ENCODE assay signal across 20 cellular contexts in genomic region chr3:97037294-97037943, GRCh38.
DNase-seq lines count a peak whose midpoint lies in the region; ATAC-seq, FAIRE-seq and TF ChIP-seq lines count a peak whose summit lies in the region.
"Had no signal": no experiment of that assay in that cellular context is flagged by ENCODE, and none has a peak within 500 bp of the region (broad histone marks: within the 10 kb centered on the region; RNA-seq: fewer than 3 reads in every experiment).

No MANE protein-coding gene starts in this region.

- TF ChIP-seq EP300 in HepG2 (IDR thresholded peaks at IDR 0.05; ENCODE audit: low read depth in 2 of 2, low read length in 2 of 2) (no peak), HepG2 (CRISPR knock-in tag; IDR thresholded peaks at IDR 0.05; ENCODE audit: borderline replicate concordance) (no peak)

- H3K4me1 ChIP-seq in HepG2 (ENCODE audit: insufficient read depth, low read length) = no peaks in the 10 kb centered on the region
- H3K4me1 ChIP-seq in right lobe of liver = no peaks in the 10 kb centered on the region

- H3K9me3 Mint-ChIP-seq in chondrocyte (ENCODE audit: low read depth) = no peaks in the 10 kb centered on the region
- no peaks in the 10 kb centered on the region for H3K9me3 Mint-ChIP-seq in natural killer cell treated with Interleukin-12 subunit alpha and Interleukin-12 subunit beta and Interleukin-15 and Interleukin-18, amount 100 ng/mL, for 72 hours

- H3K27me3 ChIP-seq in HepG2 (ENCODE audit: control insufficient read depth in 1 of 2, insufficient read depth in 2 of 2, low read length in 2 of 2) = no peaks in the 10 kb centered on the region
- no peaks in the 10 kb centered on the region for H3K27me3 ChIP-seq in right lobe of liver

- peaks cover 4% of the 10 kb centered on the region for H3K27me3 Mint-ChIP-seq in chondrocyte (ENCODE audit: low read depth)
- H3K27me3 Mint-ChIP-seq in natural killer cell treated with Interleukin-12 subunit alpha and Interleukin-12 subunit beta and Interleukin-15 and Interleukin-18, amount 100 ng/mL, for 72 hours = no peaks in the 10 kb centered on the region
- H3K27me3 Mint-ChIP-seq: IgD-negative memory B cell had no signal

- no peak overlapping the region for H2AFZ ChIP-seq in HepG2 (ENCODE audit: low read length)

- TF ChIP-seq CTCF in HepG2 (CRISPR knock-in tag; IDR thresholded peaks at IDR 0.05) (no peak), right lobe of liver (IDR thresholded peaks at IDR 0.05) (no peak), chondrocyte (IDR thresholded peaks at IDR 0.05) (no peak)

- intact Hi-C loops in HepG2 (cut with micrococcal nuclease; ENCODE audit: unreplicated experiment) = no loop called here
- intact Hi-C loops in right lobe of liver (cut with DNase I) = no loop called here

- CTCF ChIA-PET in HepG2 (lab: Yijun Ruan, JAX; ENCODE audit: low intra/inter-chr PET ratio, low total read pairs) = no interaction called here

- TF ChIP-seq POLR2A in HepG2 (IDR thresholded peaks at IDR 0.05; ENCODE audit: insufficient read depth in 1 of 2, low read depth in 2 of 2, low read length in 2 of 2) (no peak), right lobe of liver (IDR thresholded peaks at IDR 0.05) (no peak)

- no peak overlapping the region for H3K27ac ChIP-seq in HepG2 (ENCODE audit: extremely low read length, insufficient read depth, low read length)
- no peak overlapping the region for H3K27ac ChIP-seq in right lobe of liver

- no TSS peak for BruUV-seq in HepG2 (replicated peaks; lab: Mats Ljungman, UMichigan)

- WGBS in HepG2 (ENCODE audit: low lambda C conversion rate) = 19% methylated on average over 3 of the region's 3 CpGs
- whole genome bisulfite sequencing in right lobe of liver (ENCODE audit: insufficient coverage, low coverage, low lambda C conversion rate, missing lambda C conversion rate) = 47% methylated on average over 3 of the region's 3 CpGs

- no peak for TF ChIP-seq RAD21 in HepG2 (CRISPR knock-in tag; IDR thresholded peaks at IDR 0.05)

- H3K4me3 ChIP-seq in HepG2 (replicated peaks in 1 of 3; ENCODE audit: insufficient read depth in 1 of 3, low read depth in 2 of 3, low read length in 3 of 3) (no peak overlapping the region), right lobe of liver (no peak overlapping the region)

- DNase-seq in HepG2 (ENCODE audit: low spot score) (peak; percentile 9), right lobe of liver (no peak), NCI-H2081 (lab: John Stamatoyannopoulos, UW) (peak; percentile 9 to 60), SHP77 (lab: John Stamatoyannopoulos, UW) (peak; percentile 76 to 79), GM19238 (ENCODE audit: insufficient read length, low spot score) (no peak), chondrocyte (ENCODE audit: low spot score) (no peak)
- no peak for DNase-seq in natural killer cell treated with Interleukin-12 subunit alpha and Interleukin-12 subunit beta and Interleukin-15 and Interleukin-18, amount 100 ng/mL, for 72 hours (ENCODE audit: low spot score)
- DNase-seq: C1 segment of cervical spinal cord, DMS 273 treated with DMSO at 0.1 percent for 48 hours, HFFc6, NCI-H1930, NCI-H345, NCI-H774 had no signal

- H3K9ac ChIP-seq in HepG2 (ENCODE audit: insufficient read depth, low read depth, low read length) = no peak overlapping the region

- no peak overlapping the region for H3K4me2 ChIP-seq in HepG2 (ENCODE audit: low read depth, low read length)

- H3K36me3 Mint-ChIP-seq in chondrocyte (ENCODE audit: low read depth) = no peaks in the 10 kb centered on the region
- H3K36me3 Mint-ChIP-seq in natural killer cell treated with Interleukin-12 subunit alpha and Interleukin-12 subunit beta and Interleukin-15 and Interleukin-18, amount 100 ng/mL, for 72 hours = no peaks in the 10 kb centered on the region

- H4K20me1 ChIP-seq in HepG2 (ENCODE audit: insufficient read depth, low read length) = no peaks in the 10 kb centered on the region

- in situ Hi-C loops in HepG2 (cut with HindIII; ENCODE audit: extremely low pct_ligation_motif_present, low pct_unique_long_range_greater_than_20kb) = no loop called here

- no peak for ATAC-seq in HepG2
- ATAC-seq in right lobe of liver = no peak
- ATAC-seq in HG02798 (IDR thresholded peaks at IDR 0.05; ENCODE audit: poor library complexity, unreplicated experiment) = no peak
- ATAC-seq in natural killer cell treated with Interleukin-12 subunit alpha and Interleukin-12 subunit beta and Interleukin-15 and Interleukin-18, amount 100 ng/mL, for 72 hours = no peak
- ATAC-seq: Panc1, SK-N-SH treated with all-trans-retinoic acid at 6 μM for 48 hours had no signal

- no peaks in the 10 kb centered on the region for H3K9me3 ChIP-seq in HepG2 (ENCODE audit: low read length)
- H3K9me3 ChIP-seq in right lobe of liver = no peaks in the 10 kb centered on the region

- FAIRE-seq in HepG2 (lab: Jason Lieb, UNC) = no peak
- FAIRE-seq: A204.1, GM19239, H54 had no signal

- H3K36me3 ChIP-seq in HepG2 (replicated peaks in 1 of 2; ENCODE audit: control insufficient read depth in 1 of 2, insufficient read depth in 2 of 2, low read length in 2 of 2) (no peaks in the 10 kb centered on the region), right lobe of liver (no peaks in the 10 kb centered on the region)

- H3K4me1 Mint-ChIP-seq in chondrocyte (ENCODE audit: low read depth) = no peaks in the 10 kb centered on the region
- no peaks in the 10 kb centered on the region for H3K4me1 Mint-ChIP-seq in natural killer cell treated with Interleukin-12 subunit alpha and Interleukin-12 subunit beta and Interleukin-15 and Interleukin-18, amount 100 ng/mL, for 72 hours (ENCODE audit: low read depth in 2 of 2)
- H3K4me1 Mint-ChIP-seq: IgD-negative memory B cell had no signal

- POLR2A ChIA-PET in HepG2 (lab: Yijun Ruan, JAX) = no interaction called here

- H3K79me2 ChIP-seq in HepG2 (ENCODE audit: insufficient read depth, low read length) = no peaks in the 10 kb centered on the region

- no peak overlapping the region for H3K4me3 Mint-ChIP-seq in chondrocyte (ENCODE audit: unreplicated experiment)
- H3K4me3 Mint-ChIP-seq in natural killer cell treated with Interleukin-12 subunit alpha and Interleukin-12 subunit beta and Interleukin-15 and Interleukin-18, amount 100 ng/mL, for 72 hours = no peak overlapping the region
- H3K4me3 Mint-ChIP-seq: HFFc6, IgD-negative memory B cell had no signal

- H3K27ac Mint-ChIP-seq in chondrocyte (ENCODE audit: unreplicated experiment) = no peak overlapping the region
- no peak overlapping the region for H3K27ac Mint-ChIP-seq in natural killer cell treated with Interleukin-12 subunit alpha and Interleukin-12 subunit beta and Interleukin-15 and Interleukin-18, amount 100 ng/mL, for 72 hours
- H3K27ac Mint-ChIP-seq: HFFc6, IgD-negative memory B cell had no signal

TF ChIP-seq in HepG2, 621 proteins besides CTCF, POLR2A, EP300 and RAD21:
- TF ChIP-seq MAFF (IDR thresholded peaks at IDR 0.05; ENCODE audit: low read depth, low read length) (peak; percentile 92), CREB1 (IDR thresholded peaks at IDR 0.05) (peak; percentile 73), CREB1 (CRISPR knock-in tag; IDR thresholded peaks at IDR 0.05) (no peak), MAFK (conservative IDR thresholded peaks at IDR 0.05 in 1 of 2, IDR thresholded peaks at IDR 0.05 in 1 of 2; ENCODE audit: low read length in 2 of 2) (peak; percentile 89 to 94), ZUFSP (CRISPR knock-in tag; IDR thresholded peaks at IDR 0.05; ENCODE audit: borderline replicate concordance) (no peak), ZNF224 (CRISPR knock-in tag; IDR thresholded peaks at IDR 0.05) (no peak), ZNF777 (CRISPR knock-in tag; IDR thresholded peaks at IDR 0.05) (no peak), TRIM24 (CRISPR knock-in tag; IDR thresholded peaks at IDR 0.05) (no peak)
TF ChIP-seq in HepG2: peak in this region for 3.

Comparison
In these comparisons a context has a peak if more than half of its experiments do, and no peak if none do; other contexts are left out.
1. DNase-seq: peak in HepG2 (single experiment), NCI-H2081 (2 of 2) and SHP77 (2 of 2); none in right lobe of liver (0 of 3), GM19238 (single experiment), chondrocyte (single experiment) and natural killer cell treated with Interleukin-12 subunit alpha and Interleukin-12 subunit beta and Interleukin-15 and Interleukin-18, amount 100 ng/mL, for 72 hours (single experiment).